ENCODE assay signal across 2 cellular contexts in the genomic region with DNA sequence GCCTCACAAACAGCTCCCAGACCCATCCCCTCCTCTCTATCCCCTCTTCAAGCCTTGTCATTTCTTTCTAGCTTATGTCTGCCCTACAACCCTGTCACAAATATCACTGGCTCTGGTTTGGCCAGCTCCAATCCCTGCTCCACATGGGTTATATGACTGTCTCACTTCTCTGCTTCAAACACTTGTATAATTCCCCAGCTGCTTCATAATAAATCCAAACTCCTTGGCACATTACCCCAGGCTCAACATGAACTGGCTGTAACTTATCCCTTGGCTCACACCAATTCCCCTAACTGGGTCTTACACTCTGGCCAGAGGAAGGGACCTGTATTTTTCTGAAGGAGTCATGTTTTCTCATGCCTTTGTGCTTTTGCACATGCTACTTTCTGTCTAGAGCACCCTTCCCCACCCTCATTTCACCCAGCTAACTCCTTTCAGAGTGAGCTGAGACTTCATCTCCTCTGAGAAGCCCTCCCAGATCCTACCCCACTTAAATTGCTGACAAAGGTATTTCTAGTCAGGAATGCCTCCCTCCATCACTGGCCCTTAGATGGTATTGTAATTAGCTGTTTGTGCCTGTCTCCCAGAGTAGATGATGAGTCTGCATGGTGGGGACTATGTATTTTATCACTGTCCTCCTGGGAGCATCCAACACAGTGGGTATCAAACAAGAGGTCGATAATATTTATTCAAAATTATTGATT.
TF ChIP-seq lines count a peak whose summit lies in the region.

No MANE protein-coding gene starts in this region.

TF ChIP-seq in GM23338, 12 proteins besides CTCF, POLR2A, EP300 and RAD21:
- TF ChIP-seq ZNF331 (CRISPR knock-in tag; IDR thresholded peaks at IDR 0.05; ENCODE audit: low read depth) (no peak), POLR2AphosphoS5 (IDR thresholded peaks at IDR 0.05; ENCODE audit: low read depth) (no peak), NANOG (IDR thresholded peaks at IDR 0.05; ENCODE audit: borderline replicate concordance) (no peak), STAT1 (IDR thresholded peaks at IDR 0.05; ENCODE audit: unreplicated experiment) (no peak), ZNF114 (CRISPR knock-in tag; IDR thresholded peaks at IDR 0.05) (no peak), JUNB (IDR thresholded peaks at IDR 0.05; ENCODE audit: unreplicated experiment) (no peak)
- TF ChIP-seq, protein P1, sequence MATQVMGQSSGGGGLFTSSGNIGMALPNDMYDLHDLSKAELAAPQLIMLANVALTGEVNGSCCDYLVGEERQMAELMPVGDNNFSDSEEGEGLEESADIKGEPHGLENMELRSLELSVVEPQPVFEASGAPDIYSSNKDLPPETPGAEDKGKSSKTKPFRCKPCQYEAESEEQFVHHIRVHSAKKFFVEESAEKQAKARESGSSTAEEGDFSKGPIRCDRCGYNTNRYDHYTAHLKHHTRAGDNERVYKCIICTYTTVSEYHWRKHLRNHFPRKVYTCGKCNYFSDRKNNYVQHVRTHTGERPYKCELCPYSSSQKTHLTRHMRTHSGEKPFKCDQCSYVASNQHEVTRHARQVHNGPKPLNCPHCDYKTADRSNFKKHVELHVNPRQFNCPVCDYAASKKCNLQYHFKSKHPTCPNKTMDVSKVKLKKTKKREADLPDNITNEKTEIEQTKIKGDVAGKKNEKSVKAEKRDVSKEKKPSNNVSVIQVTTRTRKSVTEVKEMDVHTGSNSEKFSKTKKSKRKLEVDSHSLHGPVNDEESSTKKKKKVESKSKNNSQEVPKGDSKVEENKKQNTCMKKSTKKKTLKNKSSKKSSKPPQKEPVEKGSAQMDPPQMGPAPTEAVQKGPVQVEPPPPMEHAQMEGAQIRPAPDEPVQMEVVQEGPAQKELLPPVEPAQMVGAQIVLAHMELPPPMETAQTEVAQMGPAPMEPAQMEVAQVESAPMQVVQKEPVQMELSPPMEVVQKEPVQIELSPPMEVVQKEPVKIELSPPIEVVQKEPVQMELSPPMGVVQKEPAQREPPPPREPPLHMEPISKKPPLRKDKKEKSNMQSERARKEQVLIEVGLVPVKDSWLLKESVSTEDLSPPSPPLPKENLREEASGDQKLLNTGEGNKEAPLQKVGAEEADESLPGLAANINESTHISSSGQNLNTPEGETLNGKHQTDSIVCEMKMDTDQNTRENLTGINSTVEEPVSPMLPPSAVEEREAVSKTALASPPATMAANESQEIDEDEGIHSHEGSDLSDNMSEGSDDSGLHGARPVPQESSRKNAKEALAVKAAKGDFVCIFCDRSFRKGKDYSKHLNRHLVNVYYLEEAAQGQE (IDR thresholded peaks at IDR 0.05; ENCODE audit: unreplicated experiment): no peak

TF ChIP-seq in H1, 55 proteins besides CTCF, POLR2A, EP300 and RAD21:
- TF ChIP-seq MAFK (IDR thresholded peaks at IDR 0.05; ENCODE audit: low read depth, low read length): peak; percentile 46; the same call in 1 of the 2 replicates
- no peak for TF ChIP-seq RXRA (IDR thresholded peaks at IDR 0.05; ENCODE audit: insufficient read depth, low read depth, low read length)
- no peak for TF ChIP-seq SP1 (IDR thresholded peaks at IDR 0.05; ENCODE audit: low read depth, low read length)
